Comparison of ENCODE assay signal across 11 cellular contexts in genomic region chr5:136057401-136057951, GRCh38. TPM values are rescaled to one million over a fixed set of nuclear protein-coding genes. Genes with fewer than 3 reads are reported as not detected.
A peak's percentile ranks its signal among the peaks of the same experiment; 100 is the strongest.
DNase-seq lines count a peak whose midpoint lies in the region; ATAC-seq and FAIRE-seq lines count a peak whose summit lies in the region.
"Had no signal": no experiment of that assay in that cellular context is flagged by ENCODE, and none has a peak within 500 bp of the region (broad histone marks: within the 10 kb centered on the region; RNA-seq: fewer than 3 reads in every experiment).

No MANE protein-coding gene starts in this region.

- no peaks in the 10 kb centered on the region for H3K9me3 ChIP-seq in skeletal muscle satellite cell (replicated peaks; ENCODE audit: low read length)

- peak overlapping the region; percentile 71 for H3K9ac ChIP-seq in skeletal muscle satellite cell (ENCODE audit: low read depth, low read length)

- FAIRE-seq in HTR-8/SVneo (lab: Jason Lieb, UNC), result peak; percentile 28

- no peak overlapping the region for H3K4me3 Mint-ChIP-seq in activated naive CD4-positive, alpha-beta T cell treated with anti-CD3 and anti-CD28 coated beads for 36 hours

- no peak for ATAC-seq in GM18873 (IDR thresholded peaks at IDR 0.05; ENCODE audit: low FRiP score, unreplicated experiment)

- WGBS in adipose tissue, 3 donors, result 53 to 61% (median 58%) methylated on average over 5 of the region's 5 CpGs

- DNase-seq in HTR-8/SVneo (ENCODE audit: insufficient read length, low spot score) (no peak), glomerular visceral epithelial cell (ENCODE audit: extremely low spot score) (peak; percentile 86), NCI-H446 (lab: John Stamatoyannopoulos, UW) (no peak)
- DNase-seq in stimulated activated CD4-positive, alpha-beta T cell treated with anti-CD3 and anti-CD28 coated beads, Interleukin-1b, Interleukin-23, amount 100 ng/mL, for 48 hours, result no peak
- DNase-seq in activated naive CD4-positive, alpha-beta T cell treated with anti-CD3 and anti-CD28 coated beads for 36 hours, result no peak
- DNase-seq: central memory CD4-positive, alpha-beta T cell; NCI-H2081 treated with DMSO at 0.1 percent for 48 hours had no signal

- no peak overlapping the region for H3K4me3 ChIP-seq in skeletal muscle satellite cell (ENCODE audit: low read length)

- H3K4me1 Mint-ChIP-seq in activated naive CD4-positive, alpha-beta T cell treated with anti-CD3 and anti-CD28 coated beads for 36 hours (ENCODE audit: low read depth), result no peaks in the 10 kb centered on the region

- H3K36me3 Mint-ChIP-seq in activated naive CD4-positive, alpha-beta T cell treated with anti-CD3 and anti-CD28 coated beads for 36 hours (ENCODE audit: low read depth), result no peaks in the 10 kb centered on the region

- H3K27me3 ChIP-seq in skeletal muscle satellite cell (ENCODE audit: control insufficient read depth, insufficient read depth, low read length), result no peaks in the 10 kb centered on the region

- H3K27me3 Mint-ChIP-seq in activated naive CD4-positive, alpha-beta T cell treated with anti-CD3 and anti-CD28 coated beads for 36 hours (ENCODE audit: low read depth), result no peaks in the 10 kb centered on the region

- H3K9me3 Mint-ChIP-seq in activated naive CD4-positive, alpha-beta T cell treated with anti-CD3 and anti-CD28 coated beads for 36 hours, result no peaks in the 10 kb centered on the region

- H3K4me2 ChIP-seq in skeletal muscle satellite cell (ENCODE audit: low read length), result peak overlapping the region; percentile 36

- H3K4me1 ChIP-seq in skeletal muscle satellite cell (ENCODE audit: control insufficient read depth, insufficient read depth, low read length), result peaks cover 75% of the 10 kb centered on the region

- peaks cover 84% of the 10 kb centered on the region for H3K36me3 ChIP-seq in skeletal muscle satellite cell (ENCODE audit: insufficient read depth, low read length)

- intact Hi-C loops in activated naive CD4-positive, alpha-beta T cell treated with anti-CD3 and anti-CD28 coated beads for 36 hours (cut with micrococcal nuclease), result no loop called here

- CTCF ChIA-PET in activated naive CD4-positive, alpha-beta T cell treated with anti-CD3 and anti-CD28 coated beads for 36 hours (lab: Charles Lee), result no interaction called here

- peak overlapping the region; percentile 17 for H3K27ac ChIP-seq in adipose tissue (ENCODE audit: low read depth, low read length)

- H3K27ac Mint-ChIP-seq in activated naive CD4-positive, alpha-beta T cell treated with anti-CD3 and anti-CD28 coated beads for 36 hours, result no peak overlapping the region
- H3K27ac Mint-ChIP-seq: progenitor cell of endocrine pancreas had no signal

RNA-seq across cellular contexts. Expression of gene TGFBI, which starts 28.7 kb away (rescaled TPM):
- 100 to 1,000 TPM in 1 of 3 donors, 10 to 100 TPM in 2; 10.9 to 103 (median 62.2) TPM for polyA plus RNA-seq in adipose tissue
- total RNA-seq in skeletal muscle satellite cell (2012; rRNA removed), result 1,248 and 1,783 TPM in 2 replicates
- total RNA-seq in activated naive CD4-positive, alpha-beta T cell treated with anti-CD3 and anti-CD28 coated beads for 36 hours, result not detected
